ENCODE assay signal across 8 cellular contexts in genomic region chr1:2229032-2229920, GRCh38. TPM values are rescaled to one million over a fixed set of nuclear protein-coding genes. Genes with fewer than 3 reads are reported as not detected.
DNase-seq lines count a peak whose midpoint lies in the region; ATAC-seq, FAIRE-seq and TF ChIP-seq lines count a peak whose summit lies in the region.

No MANE protein-coding gene starts in this region.

- H3K36me3 ChIP-seq in OCI-LY3 (replicated peaks; ENCODE audit: low read depth, low read length) (peaks cover 9% of the 10 kb centered on the region), gastroesophageal sphincter (no peaks in the 10 kb centered on the region), neural progenitor cell (no peaks in the 10 kb centered on the region)

- H3K4me1 ChIP-seq in OCI-LY3 (ENCODE audit: low read length) (peaks cover 32% of the 10 kb centered on the region), gastroesophageal sphincter (peaks cover 0 to 61% (median 27%) of the 10 kb centered on the region in 3 donors), neural progenitor cell (peaks cover 45% of the 10 kb centered on the region)

- TF ChIP-seq CTCF in AG04450 (IDR thresholded peaks at IDR 0.05; ENCODE audit: low read depth, low read length) (0 out of 2 replicates have a peak, but pooled peaks have one; percentile 12), OCI-LY3 (IDR thresholded peaks at IDR 0.05; ENCODE audit: low read depth, low read length) (no peak), gastroesophageal sphincter (IDR thresholded peaks at IDR 0.05) (peak in 3 of 4 experiments; percentile 22 to 45 (median 31)), neural progenitor cell (IDR thresholded peaks at IDR 0.05) (no peak)

- no peak for FAIRE-seq in H54 (lab: Jason Lieb, UNC)

- H3K79me2 ChIP-seq in OCI-LY3 (ENCODE audit: low read length) (peaks cover 56% of the 10 kb centered on the region), neural progenitor cell (ENCODE audit: low read depth) (peaks cover 57% of the 10 kb centered on the region)

- H3K4me3 ChIP-seq in AG04450 (ENCODE audit: low read depth, low read length) (peak overlapping the region; percentile 87), OCI-LY3 (ENCODE audit: low read length) (peak overlapping the region; percentile 90), gastroesophageal sphincter (peak overlapping the region; percentile 49 to 83), neural progenitor cell (peak overlapping the region; percentile 98)

- H3K27ac Mint-ChIP-seq in neural progenitor cell: peak overlapping the region; percentile 98

- CTCF ChIA-PET in AG04450 (lab: Charles Lee): interaction anchor here (0.6 to 1.2 kb wide), 4 partner anchors 150 to 162 kb away, joined by 3 to 6 read pairs (median 3); partner anchors contain the start of gene MORN1

- H3K9ac ChIP-seq in OCI-LY3 (ENCODE audit: low read length): peak overlapping the region; percentile 50
- peak overlapping the region; percentile 35 for H3K9ac ChIP-seq in neural progenitor cell

- H4K20me1 ChIP-seq in OCI-LY3 (ENCODE audit: insufficient read depth, low read length): peaks cover 54% of the 10 kb centered on the region
- H4K20me1 ChIP-seq in neural progenitor cell (ENCODE audit: low read depth): peaks cover 57% of the 10 kb centered on the region

- ATAC-seq in gastroesophageal sphincter: peak; percentile 6
- no peak for ATAC-seq in GM21723 (IDR thresholded peaks at IDR 0.05; ENCODE audit: unreplicated experiment)

- TF ChIP-seq POLR2A in gastroesophageal sphincter (IDR thresholded peaks at IDR 0.05): peak; percentile 54 to 55
- TF ChIP-seq POLR2A in H54 (IDR thresholded peaks at IDR 0.05; ENCODE audit: low read depth, low read length): no peak

- H3K4me3 Mint-ChIP-seq in neural progenitor cell: peak overlapping the region; percentile 98

- H3K36me3 Mint-ChIP-seq in neural progenitor cell: peaks cover 4% of the 10 kb centered on the region

- peaks cover 17% of the 10 kb centered on the region for H3F3A ChIP-seq in neural progenitor cell (ENCODE audit: low read depth)

- POLR2A ChIA-PET in AG04450 (lab: Yijun Ruan, JAX): interaction anchor here (0.6 to 1.8 kb wide), 15 partner anchors 21 to 162 kb away, joined by 3 to 8 read pairs (median 3); partner anchors contain the start of genes FAAP20, MORN1 and RER1

- DNase-seq in AG04450 (ENCODE audit: low read depth, low spot score): no peak
- DNase-seq in H4 (ENCODE audit: low spot score): peak; percentile 63
- peak; percentile 60 for DNase-seq in activated naive CD4-positive, alpha-beta T cell treated with Interleukin-2 at 50 U/mL for 16 hours
- DNase-seq in neural progenitor cell (ENCODE audit: low spot score): peak; percentile 78
- no peak for DNase-seq in H54 (ENCODE audit: insufficient read length, low spot score)

- H3K9me3 Mint-ChIP-seq in neural progenitor cell: peaks cover 2% of the 10 kb centered on the region

- H3K4me1 Mint-ChIP-seq in neural progenitor cell: peaks cover 39% of the 10 kb centered on the region

- no peaks in the 10 kb centered on the region for H3K27me3 ChIP-seq in AG04450 (ENCODE audit: control insufficient read depth, insufficient read depth, low read length)
- H3K27me3 ChIP-seq in OCI-LY3 (ENCODE audit: low read depth, low read length): 0 out of 2 replicates have a peak, but pooled peaks cover 3% of the 10 kb centered on the region
- H3K27me3 ChIP-seq in gastroesophageal sphincter: no peaks in the 10 kb centered on the region
- H3K27me3 ChIP-seq in neural progenitor cell: peaks cover 13% of the 10 kb centered on the region

- H3K4me2 ChIP-seq in OCI-LY3 (ENCODE audit: low read length): peak overlapping the region; percentile 98
- H3K4me2 ChIP-seq in neural progenitor cell: peak overlapping the region; percentile 99

- 0% methylated on average over 3 of the region's 78 CpGs; no CpG with 5 or more reads in 1 of the 2 donors for WGBS in gastroesophageal sphincter (ENCODE audit: low coverage in 1 of 2), 2 donors

- H2AFZ ChIP-seq in OCI-LY3 (ENCODE audit: low read depth, low read length): no peak overlapping the region
- no peak overlapping the region for H2AFZ ChIP-seq in neural progenitor cell (replicated peaks)

- TF ChIP-seq EP300 in gastroesophageal sphincter (IDR thresholded peaks at IDR 0.05): no peak

- H3K9me3 ChIP-seq in AG04450 (ENCODE audit: control insufficient read depth, insufficient read depth, low read length) (peaks cover 6% of the 10 kb centered on the region; the same call in 1 of the 2 replicates), OCI-LY3 (ENCODE audit: insufficient read depth, low read length) (no peaks in the 10 kb centered on the region), gastroesophageal sphincter (no peaks in the 10 kb centered on the region), neural progenitor cell (ENCODE audit: low read depth) (no peaks in the 10 kb centered on the region)

- H3K27ac ChIP-seq in AG04450 (ENCODE audit: low read depth, low read length) (peak overlapping the region; percentile 21), OCI-LY3 (ENCODE audit: low read length) (no peak overlapping the region), gastroesophageal sphincter (peak overlapping the region; percentile 52 to 93 (median 90)), neural progenitor cell (no peak overlapping the region)

- H3K27me3 Mint-ChIP-seq in neural progenitor cell (ENCODE audit: insufficient read depth, low read depth): peaks cover 2% of the 10 kb centered on the region

RNA-seq across cellular contexts. Expression of gene SKI, which starts 1.2 kb away (rescaled TPM):
- polyA plus RNA-seq in AG04450 (2011; rRNA removed): 6.7 and 9.0 TPM in 2 replicates
- 6.7 and 9.0 TPM in 2 replicates for polyA minus RNA-seq in AG04450 (2011; rRNA and poly(A)+ RNA removed)
- 3.3 and 172 TPM in 2 replicates for total RNA-seq in H4 (2014; rRNA removed; shearing (Covaris generic))
- 100 to 1,000 TPM in 1 of 4 donors, 10 to 100 TPM in 3; 60.2 to 157 (median 79.0) TPM for total RNA-seq in gastroesophageal sphincter
- total RNA-seq in neural progenitor cell (ENCODE audit: low replicate concordance): 7.4 and 15.7 TPM in 2 replicates

RNA-seq across cellular contexts. Expression of gene FAAP20, which starts 34.7 kb away (rescaled TPM):
- 9.7 and 12.6 TPM in 2 replicates for polyA plus RNA-seq in AG04450 (2011; rRNA removed)
- polyA minus RNA-seq in AG04450 (2011; rRNA and poly(A)+ RNA removed): 4.9 and 5.7 TPM in 2 replicates
- 24.5 and 28.5 TPM in 2 replicates for total RNA-seq in H4 (2014; rRNA removed; shearing (Covaris generic))
- total RNA-seq in gastroesophageal sphincter (10 to 100 TPM; 25.8 to 51.1 (median 43.3) TPM), neural progenitor cell (ENCODE audit: low replicate concordance) (11.3 and 68.2 TPM in 2 replicates)

Comparison
In these comparisons a context has a peak if more than half of its experiments do, and no peak if none do; other contexts are left out.
1. DNase-seq: peak in H4 (single experiment), activated naive CD4-positive, alpha-beta T cell treated with Interleukin-2 at 50 U/mL for 16 hours (single experiment) and neural progenitor cell (single experiment); none in AG04450 (single experiment) and H54 (single experiment).
2. H3K27ac ChIP-seq: peak in AG04450 (single experiment) and gastroesophageal sphincter (4 of 4); none in OCI-LY3 (single experiment) and neural progenitor cell (single experiment).
3. CTCF ChIP-seq: peak in AG04450 (single experiment) and gastroesophageal sphincter (3 of 4); none in OCI-LY3 (single experiment) and neural progenitor cell (single experiment).
4. Peak in every context shown above with its lines, with median percentiles within 50 percentile points of each other: H3K4me3 ChIP-seq.